Comparison of ENCODE assay signal across 16 cellular contexts in the genomic region with DNA sequence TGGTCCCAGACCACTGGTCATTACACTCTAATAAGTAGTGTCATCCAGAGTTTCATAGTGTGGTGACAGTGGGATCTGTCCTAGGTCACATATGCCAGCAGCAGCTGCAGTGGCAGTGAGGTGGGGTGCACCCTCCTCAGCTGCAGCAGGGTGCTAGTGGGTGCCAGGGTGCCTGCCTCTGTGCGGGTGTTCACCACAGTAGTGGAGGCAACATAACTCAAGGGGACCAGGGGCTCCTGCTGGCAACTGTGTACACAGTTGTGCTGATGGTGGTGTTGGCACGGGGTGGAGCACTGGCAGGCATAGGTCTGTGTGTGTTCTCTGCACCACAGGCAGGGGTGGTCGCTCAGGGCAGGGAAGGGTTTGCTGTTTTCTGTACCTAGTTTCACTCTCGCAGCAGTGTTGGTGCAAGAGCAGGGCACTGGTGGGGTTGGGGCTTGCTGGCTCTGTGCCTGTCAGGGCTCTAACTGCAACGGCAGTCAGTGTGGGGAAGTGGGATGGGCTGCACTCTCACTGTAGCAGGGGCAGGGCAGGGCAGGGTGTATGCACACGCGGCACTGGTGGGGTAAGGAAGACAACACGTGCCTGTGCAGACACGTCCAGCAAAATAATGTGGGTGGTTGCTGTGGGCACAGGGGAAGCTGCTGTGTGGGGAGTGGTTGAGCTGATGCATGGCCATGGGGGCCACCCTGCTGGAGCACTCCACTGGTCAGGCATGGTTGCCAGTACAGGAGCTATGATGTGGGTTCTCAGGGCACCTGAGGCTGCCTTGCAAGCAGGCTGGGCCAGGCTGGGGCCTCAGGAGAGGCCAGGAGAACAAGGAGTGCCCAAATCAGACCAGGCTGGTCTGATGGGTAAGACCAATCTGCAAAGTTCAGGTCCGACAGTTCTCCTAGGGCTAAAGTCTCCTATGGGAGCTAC.
A peak's percentile ranks its signal among the peaks of the same experiment; 100 is the strongest.
DNase-seq lines count a peak whose midpoint lies in the region; ATAC-seq, FAIRE-seq and TF ChIP-seq lines count a peak whose summit lies in the region.
"Had no signal": no experiment of that assay in that cellular context is flagged by ENCODE, and none has a peak within 500 bp of the region (broad histone marks: within the 10 kb centered on the region; RNA-seq: fewer than 3 reads in every experiment).

No MANE protein-coding gene starts in this region.

- no peak overlapping the region for H3K27ac Mint-ChIP-seq in chondrocyte (ENCODE audit: unreplicated experiment)
- no peak overlapping the region for H3K27ac Mint-ChIP-seq in naive thymus-derived CD4-positive, alpha-beta T cell
- H3K27ac Mint-ChIP-seq in nephron progenitor cell, result no peak overlapping the region
- H3K27ac Mint-ChIP-seq: CD4-positive, CD25-positive, alpha-beta regulatory T cell; HFFc6 had no signal

- TF ChIP-seq CTCF in chondrocyte (IDR thresholded peaks at IDR 0.05) (no peak), nephron progenitor cell (IDR thresholded peaks at IDR 0.05) (no peak)

- H3K27me3 ChIP-seq in naive thymus-derived CD4-positive, alpha-beta T cell (ENCODE audit: control insufficient read depth in 2 of 2, insufficient read depth in 2 of 2, low read length in 2 of 2), result no peaks in the 10 kb centered on the region
- H3K27me3 ChIP-seq: BLaER1 had no signal

- H3K36me3 ChIP-seq in naive thymus-derived CD4-positive, alpha-beta T cell (ENCODE audit: control insufficient read depth in 2 of 3, insufficient read depth in 3 of 3, low read length in 3 of 3), result no peaks in the 10 kb centered on the region
- H3K36me3 ChIP-seq: BLaER1 had no signal

- CTCF ChIA-PET in naive thymus-derived CD4-positive, alpha-beta T cell (lab: Charles Lee), result no interaction called here

- ATAC-seq in Right ventricle myocardium superior (ENCODE audit: poor library complexity) (no peak), left ventricle myocardium superior (no peak), GM18861 (IDR thresholded peaks at IDR 0.05; ENCODE audit: unreplicated experiment) (no peak)
- ATAC-seq in naive thymus-derived CD4-positive, alpha-beta T cell, result peak; percentile 18

- no peaks in the 10 kb centered on the region for H3K4me1 Mint-ChIP-seq in chondrocyte (ENCODE audit: low read depth)
- H3K4me1 Mint-ChIP-seq in naive thymus-derived CD4-positive, alpha-beta T cell, result no peaks in the 10 kb centered on the region
- peaks cover 24% of the 10 kb centered on the region for H3K4me1 Mint-ChIP-seq in nephron progenitor cell
- H3K4me1 Mint-ChIP-seq: CD4-positive, CD25-positive, alpha-beta regulatory T cell had no signal

- intact Hi-C loops in Right ventricle myocardium superior (cut with DNase I) (no loop called here), left ventricle myocardium superior (cut with micrococcal nuclease) (no loop called here)
- intact Hi-C loops in naive thymus-derived CD4-positive, alpha-beta T cell (cut with micrococcal nuclease), result no loop called here

- H3K9me3 ChIP-seq in naive thymus-derived CD4-positive, alpha-beta T cell (ENCODE audit: control insufficient read depth in 2 of 3, low read length in 3 of 3), result no peaks in the 10 kb centered on the region

- H3K9me3 Mint-ChIP-seq in chondrocyte (ENCODE audit: low read depth) (peaks cover 26% of the 10 kb centered on the region), nephron progenitor cell (peaks cover 52% of the 10 kb centered on the region)
- H3K9me3 Mint-ChIP-seq in naive thymus-derived CD4-positive, alpha-beta T cell, result peaks cover 0 to 19% (median 10%) of the 10 kb centered on the region in 11 donors

- POLR2A ChIA-PET in naive thymus-derived CD4-positive, alpha-beta T cell (lab: Charles Lee), result no interaction called here

- FAIRE-seq in urothelium cell line (lab: Jason Lieb, UNC), result peak; percentile 84

- no peak overlapping the region for H3K27ac ChIP-seq in naive thymus-derived CD4-positive, alpha-beta T cell (ENCODE audit: low read depth, low read length)
- H3K27ac ChIP-seq: BLaER1 had no signal

- no peaks in the 10 kb centered on the region for H3K4me1 ChIP-seq in naive thymus-derived CD4-positive, alpha-beta T cell (ENCODE audit: control insufficient read depth in 2 of 2, insufficient read depth in 2 of 2, low read length in 2 of 2)

- peaks cover 4% of the 10 kb centered on the region for H3K36me3 Mint-ChIP-seq in chondrocyte (ENCODE audit: low read depth)
- peaks cover 0 to 5% (median 0%) of the 10 kb centered on the region in 5 donors for H3K36me3 Mint-ChIP-seq in naive thymus-derived CD4-positive, alpha-beta T cell
- peaks cover 44% of the 10 kb centered on the region for H3K36me3 Mint-ChIP-seq in nephron progenitor cell (ENCODE audit: low read depth)
- H3K36me3 Mint-ChIP-seq: CD4-positive, CD25-positive, alpha-beta regulatory T cell had no signal

- H3K27me3 Mint-ChIP-seq in chondrocyte (ENCODE audit: low read depth) (peaks cover 25% of the 10 kb centered on the region), nephron progenitor cell (ENCODE audit: low read depth, poor library complexity) (peaks cover 10% of the 10 kb centered on the region)
- H3K27me3 Mint-ChIP-seq in naive thymus-derived CD4-positive, alpha-beta T cell, result peaks cover 0 to 5% (median 0%) of the 10 kb centered on the region in 5 donors
- H3K27me3 Mint-ChIP-seq: CD4-positive, CD25-positive, alpha-beta regulatory T cell had no signal

- DNase-seq in Right ventricle myocardium superior (peak; percentile 17), left ventricle myocardium superior (no peak), chondrocyte (ENCODE audit: low spot score) (peak; percentile 73), urothelium cell line (ENCODE audit: low spot score) (no peak), nephron progenitor cell (no peak)
- no peak for DNase-seq in naive thymus-derived CD4-positive, alpha-beta T cell
- DNase-seq in activated CD8-positive, alpha-beta memory T cell treated with anti-CD3 and anti-CD28 coated beads, Interleukin-2, amount 50 U/mL, for 48 hours, result no peak
- DNase-seq: 8988T; AML-193; CD4-positive, CD25-positive, alpha-beta regulatory T cell; DMS53; GF-D8; HCEC 1CT; HFFc6 had no signal

- H3K4me3 Mint-ChIP-seq in chondrocyte (ENCODE audit: unreplicated experiment) (no peak overlapping the region), nephron progenitor cell (no peak overlapping the region)
- no peak overlapping the region for H3K4me3 Mint-ChIP-seq in naive thymus-derived CD4-positive, alpha-beta T cell
- H3K4me3 Mint-ChIP-seq: CD4-positive, CD25-positive, alpha-beta regulatory T cell; HFFc6 had no signal

- no peak overlapping the region for H3K4me3 ChIP-seq in naive thymus-derived CD4-positive, alpha-beta T cell (ENCODE audit: low read length)
- H3K4me3 ChIP-seq: BLaER1 had no signal

Comparison
In these comparisons a context has a peak if more than half of its experiments do, and no peak if none do; other contexts are left out.
1. DNase-seq: peak in Right ventricle myocardium superior (single experiment) and chondrocyte (single experiment); none in left ventricle myocardium superior (single experiment), naive thymus-derived CD4-positive, alpha-beta T cell (0 of 9), urothelium cell line (single experiment), activated CD8-positive, alpha-beta memory T cell treated with anti-CD3 and anti-CD28 coated beads, Interleukin-2, amount 50 U/mL, for 48 hours (single experiment) and nephron progenitor cell (single experiment).